In genomic region chr19:43631491-43631890, GRCh38 we compare ENCODE assay signal across 11 cellular contexts. TPM values are rescaled to one million over a fixed set of nuclear protein-coding genes. Genes with fewer than 3 reads are reported as not detected.
"Had no signal": no experiment of that assay in that cellular context is flagged by ENCODE, and none has a peak within 500 bp of the region (broad histone marks: within the 10 kb centered on the region; RNA-seq: fewer than 3 reads in every experiment).

No MANE protein-coding gene starts in this region.

- H3K36me3 ChIP-seq: HAP-1 had no signal

- H2AFZ ChIP-seq: GM23248, GM23338 had no signal

- H3K27ac ChIP-seq: GM23248 had no signal

- ATAC-seq: GM23338, HCT116 had no signal

- H3K4me1 ChIP-seq: HAP-1 had no signal

- H3K4me2 ChIP-seq: GM23338 had no signal

- H3K4me3 Mint-ChIP-seq: GM23338, H9, HFFc6 had no signal

- DNase-seq: GM23248, GOT3, H9, HCEC 1CT, HFFc6 had no signal

- H3K9ac ChIP-seq: GM23248 had no signal

- H3K9me3 ChIP-seq: HAP-1 had no signal

- FAIRE-seq: H1, H54 had no signal

- H3K27ac Mint-ChIP-seq: GM23338, H9, HFFc6 had no signal

- H3K9me3 Mint-ChIP-seq: GM23338, H9, HFFc6 had no signal

- H3K4me3 ChIP-seq: GM23248, GM23338, HAP-1 had no signal

RNA-seq across cellular contexts. Expression of gene SRRM5, which starts 19.6 kb away (rescaled TPM):
- total RNA-seq: GM23248, GM23338, H4 had no signal
- polyA plus RNA-seq: GM23248 had no signal
